26 cellular contexts compared by ENCODE assay signal in the genomic region with DNA sequence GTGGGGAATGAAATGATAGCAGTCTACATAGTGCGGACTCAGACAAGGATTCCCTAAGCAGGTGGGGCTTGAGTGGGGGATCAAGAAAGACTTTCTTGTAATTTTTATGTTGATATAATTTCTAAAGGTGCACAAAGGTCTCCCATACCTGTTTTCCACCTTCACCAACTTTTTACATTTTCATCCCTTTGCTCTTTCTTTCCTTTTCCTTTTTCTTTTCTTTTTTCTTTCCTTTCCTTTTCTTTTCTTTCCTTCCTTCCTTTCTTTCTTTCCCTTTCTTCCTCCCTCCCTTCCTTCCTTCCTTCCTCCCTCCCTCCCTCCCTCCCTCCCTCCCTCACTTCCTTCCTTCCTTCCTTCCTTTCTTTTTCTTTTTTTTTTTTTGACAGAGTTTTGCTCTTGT.
"Had no signal": no experiment of that assay in that cellular context is flagged by ENCODE, and none has a peak within 500 bp of the region (broad histone marks: within the 10 kb centered on the region; RNA-seq: fewer than 3 reads in every experiment).

No MANE protein-coding gene starts in this region.

- H3K4me1 ChIP-seq: stomach, suprapubic skin, testis, thyroid gland, tibial artery, tibial nerve, transverse colon, upper lobe of left lung, upper lobe of right lung, uterus, vagina had no signal

- DNase-seq: stimulated activated CD4-positive, alpha-beta T cell treated with anti-CD3 and anti-CD28 coated beads, Interleukin-2, amount 100 ng/mL, for 48 hours; stimulated activated CD4-positive, alpha-beta T cell treated with anti-CD3 and anti-CD28 coated beads, Interleukin-4, amount 100 ng/mL, for 1 hour; stimulated activated CD4-positive, alpha-beta T cell treated with anti-CD3 and anti-CD28 coated beads, Interleukin-4, amount 100 ng/mL, for 24 hours; stimulated activated CD4-positive, alpha-beta T cell treated with anti-CD3 and anti-CD28 coated beads, Interleukin-4, amount 100 ng/mL, for 4 hours; stimulated activated CD8-positive, alpha-beta memory T cell treated with anti-CD3 and anti-CD28 coated beads, Interleukin-4, amount 100 ng/mL, for 48 hours; stimulated activated naive B cell treated with anti-CD40 and anti-IgM and Interleukin-4, amounts not matched to agents 10 μg/mL and 1 μg/mL and 100 μg/mL, for 72 hours; stimulated activated naive CD4-positive, alpha-beta T cell; stimulated activated naive CD4-positive, alpha-beta T cell treated with Interleukin-2 at 50 U/mL for 16 hours; stimulated activated naive CD8-positive, alpha-beta T cell treated with anti-CD3 and anti-CD28 coated beads, Interleukin-15, amount 100 ng/mL, for 72 hours; stimulated activated naive CD8-positive, alpha-beta T cell treated with anti-CD3 and anti-CD28 coated beads, Interleukin-15, Interleukin-2, amounts not matched to agents 100 U/mL and 50 U/mL, for 24 hours; stomach; substantia nigra; testis; thyroid gland; tibial artery; transverse colon; upper lobe of left lung; upper lobe of right lung; uterus had no signal

- H3K4me3 ChIP-seq: stomach, suprapubic skin, thoracic aorta, thyroid gland, tibial artery, tibial nerve, transverse colon, upper lobe of left lung, upper lobe of right lung, uterus, vagina had no signal

- H3K27ac ChIP-seq: stomach, suprapubic skin, testis, thoracic aorta, thyroid gland, tibial artery, tibial nerve, transverse colon, upper lobe of left lung, upper lobe of right lung, uterus, vagina had no signal

- H3K36me3 ChIP-seq: stomach, suprapubic skin, thoracic aorta, thyroid gland, tibial artery, tibial nerve, transverse colon, upper lobe of left lung, upper lobe of right lung, uterus, vagina had no signal

- ATAC-seq: stimulated activated effector memory CD8-positive, alpha-beta T cell treated with anti-CD3 and anti-CD28 coated beads, Interleukin-12 subunit alpha, Interleukin-12 subunit beta, amount 100 ng/mL, for 72 hours; stimulated activated memory B cell treated with anti-CD40 and anti-IgM and Interleukin-4, amounts not matched to agents 10 μg/mL and 1 μg/mL and 100 μg/mL, for 72 hours; stimulated activated naive B cell treated with anti-CD40 and anti-IgM and Interleukin-4, amounts not matched to agents 10 μg/mL and 1 μg/mL and 100 μg/mL, for 72 hours; stimulated activated naive CD8-positive, alpha-beta T cell treated with anti-CD3 and anti-CD28 coated beads, Interleukin-15, amount 100 ng/mL, for 72 hours; stimulated activated naive CD8-positive, alpha-beta T cell treated with anti-CD3 and anti-CD28 coated beads, Interleukin-15, Interleukin-2, amounts not matched to agents 100 U/mL and 50 U/mL, for 24 hours; upper lobe of right lung had no signal

- H3K27me3 ChIP-seq: suprapubic skin, testis, thyroid gland, upper lobe of left lung, uterus, vagina had no signal

- FAIRE-seq: urothelium cell line had no signal

- H3K9me3 ChIP-seq: stomach, suprapubic skin, testis, thoracic aorta, thyroid gland, tibial artery, tibial nerve, transverse colon, upper lobe of left lung, upper lobe of right lung, uterus, vagina had no signal
